In genomic region chr1:212351588-212352362, GRCh38 we compare ENCODE assay signal across 23 cellular contexts.
DNase-seq lines count a peak whose midpoint lies in the region; ATAC-seq, FAIRE-seq and TF ChIP-seq lines count a peak whose summit lies in the region.
"Had no signal": no experiment of that assay in that cellular context is flagged by ENCODE, and none has a peak within 500 bp of the region (broad histone marks: within the 10 kb centered on the region; RNA-seq: fewer than 3 reads in every experiment).

No MANE protein-coding gene starts in this region.

- H3K27me3 Mint-ChIP-seq in stimulated activated naive CD8-positive, alpha-beta T cell treated with anti-CD3 and anti-CD28 coated beads, Interleukin-15, Interleukin-2, amounts not matched to agents 100 ng/mL and 50 ng/mL, for 24 hours = no peaks in the 10 kb centered on the region
- H3K27me3 Mint-ChIP-seq in T-helper 17 cell = no peaks in the 10 kb centered on the region
- H3K27me3 Mint-ChIP-seq in Caco-2 (ENCODE audit: insufficient read depth, unreplicated experiment) = no peaks in the 10 kb centered on the region
- H3K27me3 Mint-ChIP-seq: CD4-positive, CD25-positive, alpha-beta regulatory T cell had no signal

- no peaks in the 10 kb centered on the region for H3K36me3 ChIP-seq in Caco-2 (ENCODE audit: control insufficient read depth, insufficient read depth, low read length)

- H3K27ac Mint-ChIP-seq in stimulated activated naive CD8-positive, alpha-beta T cell treated with anti-CD3 and anti-CD28 coated beads, Interleukin-15, Interleukin-2, amounts not matched to agents 100 ng/mL and 50 ng/mL, for 24 hours = peak overlapping the region; percentile 49
- H3K27ac Mint-ChIP-seq in T-helper 17 cell = peak overlapping the region; percentile 78
- no peak overlapping the region for H3K27ac Mint-ChIP-seq in Caco-2 (ENCODE audit: unreplicated experiment)
- H3K27ac Mint-ChIP-seq: GM23338 had no signal

- no peak for DNase-seq in stimulated activated naive CD8-positive, alpha-beta T cell treated with anti-CD3 and anti-CD28 coated beads, Interleukin-15, Interleukin-2, amounts not matched to agents 100 U/mL and 50 U/mL, for 24 hours
- no peak for DNase-seq in T-helper 17 cell
- DNase-seq in NCI-H524 treated with DMSO at 0.1 percent for 48 hours (lab: John Stamatoyannopoulos, UW) = no peak
- DNase-seq in Caco-2 = no peak
- DNase-seq in H4 (ENCODE audit: low spot score) = no peak
- DNase-seq: Calu3; CD4-positive, CD25-positive, alpha-beta regulatory T cell; DMS153; HCEC 1CT; IMR-90; NCI-H1694; NCI-H2081; NCI-H2171; NCI-H345; NCI-H524; NCI-H82; Peyer's patch had no signal

- CTCF ChIA-PET in Caco-2 (lab: Charles Lee) = interaction anchor here (0.7 kb wide), 1 partner anchor 1020 kb away, joined by 3 read pairs; no protein-coding TSS in a partner anchor

- no peak overlapping the region for H3K4me3 ChIP-seq in Caco-2 (ENCODE audit: low read depth, low read length)
- H3K4me3 ChIP-seq: GM23338, Peyer's patch had no signal

- intact Hi-C loops in Caco-2 (cut with micrococcal nuclease; ENCODE audit: unreplicated experiment) = no loop called here

- no peak for TF ChIP-seq CTCF in Caco-2 (IDR thresholded peaks at IDR 0.05; ENCODE audit: insufficient read depth in 1 of 2, low read depth in 1 of 2, low read length in 1 of 2, severe bottlenecking in 1 of 2, unreplicated experiment in 1 of 2)

- H3K36me3 Mint-ChIP-seq in stimulated activated naive CD8-positive, alpha-beta T cell treated with anti-CD3 and anti-CD28 coated beads, Interleukin-15, Interleukin-2, amounts not matched to agents 100 ng/mL and 50 ng/mL, for 24 hours (ENCODE audit: low read depth) = peaks cover 31% of the 10 kb centered on the region
- H3K36me3 Mint-ChIP-seq in T-helper 17 cell (ENCODE audit: low read depth) = no peaks in the 10 kb centered on the region
- peaks cover 38% of the 10 kb centered on the region for H3K36me3 Mint-ChIP-seq in Caco-2 (ENCODE audit: insufficient read depth, unreplicated experiment)

- no peaks in the 10 kb centered on the region for H3K4me1 ChIP-seq in Caco-2
- H3K4me1 ChIP-seq: Peyer's patch had no signal

- peak; percentile 37 for FAIRE-seq in endometrium (lab: Jason Lieb, UNC)
- FAIRE-seq: GM12892, GM18507, HTR-8/SVneo had no signal

- no peaks in the 10 kb centered on the region for H3K9me3 ChIP-seq in T-helper 17 cell (ENCODE audit: control insufficient read depth, low read length, poor library complexity, severe bottlenecking)
- no peaks in the 10 kb centered on the region for H3K9me3 ChIP-seq in Caco-2
- H3K9me3 ChIP-seq: Peyer's patch had no signal

- no peak overlapping the region for H3K4me3 Mint-ChIP-seq in stimulated activated naive CD8-positive, alpha-beta T cell treated with anti-CD3 and anti-CD28 coated beads, Interleukin-15, Interleukin-2, amounts not matched to agents 100 ng/mL and 50 ng/mL, for 24 hours
- H3K4me3 Mint-ChIP-seq in T-helper 17 cell (no peak overlapping the region), Caco-2 (ENCODE audit: unreplicated experiment) (no peak overlapping the region)
- H3K4me3 Mint-ChIP-seq: CD4-positive, CD25-positive, alpha-beta regulatory T cell; GM23338 had no signal

- no peaks in the 10 kb centered on the region for H3K9me3 Mint-ChIP-seq in stimulated activated naive CD8-positive, alpha-beta T cell treated with anti-CD3 and anti-CD28 coated beads, Interleukin-15, Interleukin-2, amounts not matched to agents 100 ng/mL and 50 ng/mL, for 24 hours
- no peaks in the 10 kb centered on the region for H3K9me3 Mint-ChIP-seq in Caco-2 (ENCODE audit: unreplicated experiment)
- H3K9me3 Mint-ChIP-seq: CD4-positive, CD25-positive, alpha-beta regulatory T cell; GM23338 had no signal

- H3K4me1 Mint-ChIP-seq in stimulated activated naive CD8-positive, alpha-beta T cell treated with anti-CD3 and anti-CD28 coated beads, Interleukin-15, Interleukin-2, amounts not matched to agents 100 ng/mL and 50 ng/mL, for 24 hours (ENCODE audit: low read depth) = no peaks in the 10 kb centered on the region
- H3K4me1 Mint-ChIP-seq in T-helper 17 cell = peaks cover 4% of the 10 kb centered on the region
- H3K4me1 Mint-ChIP-seq in Caco-2 (ENCODE audit: low read depth, unreplicated experiment) = no peaks in the 10 kb centered on the region
- H3K4me1 Mint-ChIP-seq: GM23338 had no signal

- BruUV-seq in Caco-2 (replicated peaks; lab: Mats Ljungman, UMichigan) = no TSS peak

- POLR2A ChIA-PET in Caco-2 (lab: Charles Lee) = no interaction called here

- H3K27me3 ChIP-seq in Caco-2 (replicated peaks; ENCODE audit: control insufficient read depth, insufficient read depth, low read length) = no peaks in the 10 kb centered on the region
- H3K27me3 ChIP-seq: Peyer's patch had no signal

- ATAC-seq in stimulated activated naive CD8-positive, alpha-beta T cell treated with anti-CD3 and anti-CD28 coated beads, Interleukin-15, Interleukin-2, amounts not matched to agents 100 U/mL and 50 U/mL, for 24 hours = no peak
- ATAC-seq in T-helper 17 cell = no peak
- ATAC-seq: GM23338 had no signal
